In genomic region chr3:151976211-151977050, GRCh38 we compare ENCODE assay signal across 11 cellular contexts.
DNase-seq lines count a peak whose midpoint lies in the region; ATAC-seq and TF ChIP-seq lines count a peak whose summit lies in the region.
"Had no signal": no experiment of that assay in that cellular context is flagged by ENCODE, and none has a peak within 500 bp of the region (broad histone marks: within the 10 kb centered on the region; RNA-seq: fewer than 3 reads in every experiment).

No MANE protein-coding gene starts in this region.

- H3K27ac ChIP-seq in gastroesophageal sphincter (no peak overlapping the region), MM.1S (ENCODE audit: low read length) (no peak overlapping the region)
- H3K27ac ChIP-seq: BLaER1 treated with 17β-estradiol and CSF1 and Interleukin-3, amounts not matched to agents 10 nM and 100 nM had no signal

- no peaks in the 10 kb centered on the region for H3K9me3 ChIP-seq in gastroesophageal sphincter
- no peaks in the 10 kb centered on the region for H3K9me3 ChIP-seq in MM.1S (replicated peaks; ENCODE audit: insufficient read depth, low read length)
- H3K9me3 ChIP-seq: BLaER1 treated with 17β-estradiol and CSF1 and Interleukin-3, amounts not matched to agents 10 nM and 100 nM had no signal

- no peak for TF ChIP-seq POLR2A in gastroesophageal sphincter (IDR thresholded peaks at IDR 0.05)

- H3K27me3 Mint-ChIP-seq in activated CD8-positive, alpha-beta T cell treated with anti-CD3 and anti-CD28 coated beads for 36 hours, result no peaks in the 10 kb centered on the region
- H3K27me3 Mint-ChIP-seq in activated CD8-positive, alpha-beta T cell treated with anti-CD3 and anti-CD28 coated beads, Interleukin-2, amount 10 ng/mL, durations not matched to agents 7 days and 5 days (ENCODE audit: low read depth), result peaks cover 6% of the 10 kb centered on the region
- H3K27me3 Mint-ChIP-seq: activated naive CD4-positive, alpha-beta T cell treated with anti-CD3 and anti-CD28 coated beads, Interleukin-2, amount 50 U/mL, for 24 hours had no signal

- no peak overlapping the region for H3K4me3 Mint-ChIP-seq in activated CD8-positive, alpha-beta T cell treated with anti-CD3 and anti-CD28 coated beads for 36 hours
- H3K4me3 Mint-ChIP-seq in activated CD8-positive, alpha-beta T cell treated with anti-CD3 and anti-CD28 coated beads, Interleukin-2, amount 10 ng/mL, durations not matched to agents 7 days and 5 days, result no peak overlapping the region
- H3K4me3 Mint-ChIP-seq: activated naive CD4-positive, alpha-beta T cell treated with anti-CD3 and anti-CD28 coated beads, Interleukin-2, amount 50 U/mL, for 24 hours had no signal

- H3K9me2 ChIP-seq in MM.1S (replicated peaks; ENCODE audit: insufficient read depth, low read length), result no peaks in the 10 kb centered on the region

- H3K79me2 ChIP-seq in MM.1S (ENCODE audit: low read length), result no peaks in the 10 kb centered on the region

- ATAC-seq in activated CD8-positive, alpha-beta T cell treated with anti-CD3 and anti-CD28 coated beads for 36 hours, result peak; percentile 34
- ATAC-seq in activated CD8-positive, alpha-beta T cell treated with anti-CD3 and anti-CD28 coated beads, Interleukin-2, amount 10 ng/mL, durations not matched to agents 7 days and 5 days, result no peak
- ATAC-seq in gastroesophageal sphincter, result peak; percentile 66
- ATAC-seq in HG02840 (IDR thresholded peaks at IDR 0.05; ENCODE audit: low FRiP score, unreplicated experiment), result no peak
- ATAC-seq in HG02852 (IDR thresholded peaks at IDR 0.05; ENCODE audit: unreplicated experiment), result no peak

- H3K36me3 Mint-ChIP-seq in activated CD8-positive, alpha-beta T cell treated with anti-CD3 and anti-CD28 coated beads for 36 hours (ENCODE audit: low read depth), result no peaks in the 10 kb centered on the region
- no peaks in the 10 kb centered on the region for H3K36me3 Mint-ChIP-seq in activated CD8-positive, alpha-beta T cell treated with anti-CD3 and anti-CD28 coated beads, Interleukin-2, amount 10 ng/mL, durations not matched to agents 7 days and 5 days (ENCODE audit: low read depth)

- 43 to 50% methylated on average over 1 to 3 of the region's 3 CpGs for WGBS in gastroesophageal sphincter (ENCODE audit: low coverage in 1 of 2), 2 donors

- H4K20me1 ChIP-seq in MM.1S (ENCODE audit: insufficient read depth, low read length), result no peaks in the 10 kb centered on the region
- H4K20me1 ChIP-seq: BLaER1 treated with 17β-estradiol and CSF1 and Interleukin-3, amounts not matched to agents 10 nM and 100 nM had no signal

- no peak overlapping the region for H3K9ac ChIP-seq in MM.1S (ENCODE audit: low read length)
- H3K9ac ChIP-seq: BLaER1 treated with 17β-estradiol and CSF1 and Interleukin-3, amounts not matched to agents 10 nM and 100 nM had no signal

- H2AFZ ChIP-seq in MM.1S (ENCODE audit: low read length), result no peak overlapping the region

- no peaks in the 10 kb centered on the region for H3K4me1 Mint-ChIP-seq in activated CD8-positive, alpha-beta T cell treated with anti-CD3 and anti-CD28 coated beads for 36 hours (ENCODE audit: low read depth)
- H3K4me1 Mint-ChIP-seq in activated CD8-positive, alpha-beta T cell treated with anti-CD3 and anti-CD28 coated beads, Interleukin-2, amount 10 ng/mL, durations not matched to agents 7 days and 5 days (ENCODE audit: low read depth), result no peaks in the 10 kb centered on the region
- H3K4me1 Mint-ChIP-seq: activated naive CD4-positive, alpha-beta T cell treated with anti-CD3 and anti-CD28 coated beads, Interleukin-2, amount 50 U/mL, for 24 hours had no signal

- no peaks in the 10 kb centered on the region for H3F3A ChIP-seq in MM.1S (ENCODE audit: insufficient read depth, low read length)

- no peak overlapping the region for H3K4me2 ChIP-seq in MM.1S (ENCODE audit: low read depth, low read length)

- H3K4me1 ChIP-seq in gastroesophageal sphincter (no peaks in the 10 kb centered on the region), MM.1S (ENCODE audit: low read length) (no peaks in the 10 kb centered on the region)

- H3K9me3 Mint-ChIP-seq in activated CD8-positive, alpha-beta T cell treated with anti-CD3 and anti-CD28 coated beads for 36 hours, result no peaks in the 10 kb centered on the region
- peaks cover 4% of the 10 kb centered on the region for H3K9me3 Mint-ChIP-seq in activated CD8-positive, alpha-beta T cell treated with anti-CD3 and anti-CD28 coated beads, Interleukin-2, amount 10 ng/mL, durations not matched to agents 7 days and 5 days (ENCODE audit: insufficient read depth)
- H3K9me3 Mint-ChIP-seq: activated naive CD4-positive, alpha-beta T cell treated with anti-CD3 and anti-CD28 coated beads, Interleukin-2, amount 50 U/mL, for 24 hours had no signal

- CTCF ChIA-PET in activated CD8-positive, alpha-beta T cell treated with anti-CD3 and anti-CD28 coated beads for 36 hours (lab: Charles Lee), result no interaction called here
- CTCF ChIA-PET in activated CD8-positive, alpha-beta T cell treated with anti-CD3 and anti-CD28 coated beads, Interleukin-2, amount 10 ng/mL, durations not matched to agents 7 days and 5 days (lab: Charles Lee), result interaction anchor here (0.7 kb wide), 1 partner anchor 422 kb away, joined by 3 read pairs; no protein-coding TSS in a partner anchor

- POLR2A ChIA-PET in activated CD8-positive, alpha-beta T cell treated with anti-CD3 and anti-CD28 coated beads for 36 hours (lab: Charles Lee), result no interaction called here
- POLR2A ChIA-PET in activated CD8-positive, alpha-beta T cell treated with anti-CD3 and anti-CD28 coated beads, Interleukin-2, amount 10 ng/mL, durations not matched to agents 7 days and 5 days (lab: Charles Lee), result no interaction called here

- TF ChIP-seq CTCF in activated CD8-positive, alpha-beta T cell treated with anti-CD3 and anti-CD28 coated beads for 36 hours (IDR thresholded peaks at IDR 0.05), result no peak
- TF ChIP-seq CTCF in gastroesophageal sphincter (IDR thresholded peaks at IDR 0.05) (no peak), MM.1S (IDR thresholded peaks at IDR 0.05; ENCODE audit: low read length) (no peak)

- no peak for TF ChIP-seq EP300 in gastroesophageal sphincter (IDR thresholded peaks at IDR 0.05)

- H3K36me3 ChIP-seq in gastroesophageal sphincter (no peaks in the 10 kb centered on the region), MM.1S (replicated peaks; ENCODE audit: insufficient read depth, low read length) (no peaks in the 10 kb centered on the region)
- H3K36me3 ChIP-seq: BLaER1 treated with 17β-estradiol and CSF1 and Interleukin-3, amounts not matched to agents 10 nM and 100 nM had no signal

- intact Hi-C loops in activated CD8-positive, alpha-beta T cell treated with anti-CD3 and anti-CD28 coated beads for 36 hours (cut with micrococcal nuclease), result no loop called here

- no peak for DNase-seq in activated CD8-positive, alpha-beta T cell treated with anti-CD3 and anti-CD28 coated beads for 36 hours
- no peak for DNase-seq in activated CD8-positive, alpha-beta T cell treated with anti-CD3 and anti-CD28 coated beads, Interleukin-2, amount 10 ng/mL, durations not matched to agents 7 days and 5 days
- peak; percentile 80 for DNase-seq in SW480 (ENCODE audit: low spot score)
- no peak for DNase-seq in MM.1S
- DNase-seq in ureter (ENCODE audit: low spot score), result no peak
- DNase-seq: T-helper 2 cell had no signal

- no peak overlapping the region for H3K27ac Mint-ChIP-seq in activated CD8-positive, alpha-beta T cell treated with anti-CD3 and anti-CD28 coated beads for 36 hours
- no peak overlapping the region for H3K27ac Mint-ChIP-seq in activated CD8-positive, alpha-beta T cell treated with anti-CD3 and anti-CD28 coated beads, Interleukin-2, amount 10 ng/mL, durations not matched to agents 7 days and 5 days
- H3K27ac Mint-ChIP-seq: activated naive CD4-positive, alpha-beta T cell treated with anti-CD3 and anti-CD28 coated beads, Interleukin-2, amount 50 U/mL, for 24 hours had no signal

- H3K27me3 ChIP-seq in gastroesophageal sphincter (no peaks in the 10 kb centered on the region), MM.1S (replicated peaks; ENCODE audit: insufficient read depth, low read length) (no peaks in the 10 kb centered on the region)
- H3K27me3 ChIP-seq: BLaER1 treated with 17β-estradiol and CSF1 and Interleukin-3, amounts not matched to agents 10 nM and 100 nM had no signal

- H3K4me3 ChIP-seq in gastroesophageal sphincter, result no peak overlapping the region
- H3K4me3 ChIP-seq in MM.1S (ENCODE audit: low read length), result no peak overlapping the region
- H3K4me3 ChIP-seq: BLaER1 treated with 17β-estradiol and CSF1 and Interleukin-3, amounts not matched to agents 10 nM and 100 nM had no signal

Comparison
In these comparisons a context has a peak if more than half of its experiments do, and no peak if none do; other contexts are left out.
1. ATAC-seq: peak in activated CD8-positive, alpha-beta T cell treated with anti-CD3 and anti-CD28 coated beads for 36 hours (single experiment) and gastroesophageal sphincter (single experiment); none in activated CD8-positive, alpha-beta T cell treated with anti-CD3 and anti-CD28 coated beads, Interleukin-2, amount 10 ng/mL, durations not matched to agents 7 days and 5 days (single experiment), HG02840 (single experiment) and HG02852 (single experiment).